11 cellular contexts compared by ENCODE assay signal in the genomic region with DNA sequence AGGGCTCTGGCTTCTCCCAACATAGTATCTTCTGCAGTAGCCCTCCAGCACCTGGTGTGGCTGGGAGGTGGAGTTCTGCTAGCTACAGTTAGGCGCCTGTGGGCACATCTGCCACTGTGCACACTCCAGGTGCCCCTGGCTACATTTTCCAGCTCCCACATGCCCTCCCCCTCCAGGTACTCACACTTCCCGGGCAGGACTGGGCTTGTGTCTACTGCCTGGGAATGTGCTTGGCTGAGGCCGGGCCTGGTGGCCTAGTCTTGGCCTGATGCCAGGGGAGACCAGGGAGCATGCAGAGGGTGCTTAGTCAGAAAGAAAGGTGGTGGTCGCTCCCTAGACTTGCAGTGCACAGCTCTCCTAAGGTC. TPM values are rescaled to one million over a fixed set of nuclear protein-coding genes. Genes with fewer than 3 reads are reported as not detected.
DNase-seq lines count a peak whose midpoint lies in the region; ATAC-seq and TF ChIP-seq lines count a peak whose summit lies in the region.
"Had no signal": no experiment of that assay in that cellular context is flagged by ENCODE, and none has a peak within 500 bp of the region (broad histone marks: within the 10 kb centered on the region; RNA-seq: fewer than 3 reads in every experiment).

No MANE protein-coding gene starts in this region.

- no peak overlapping the region for H3K9ac ChIP-seq in MM.1S (ENCODE audit: low read length)

- H3K4me1 ChIP-seq in psoas muscle (peaks cover 50% of the 10 kb centered on the region), MM.1S (ENCODE audit: low read length) (no peaks in the 10 kb centered on the region)

- H3K27me3 Mint-ChIP-seq in T-helper 2 cell treated with Interferon-gamma antibody and Interleukin-4, amounts not matched to agents 5 μg/mL and 100 μg/mL, for 36 hours (ENCODE audit: low read depth), result peaks cover 28% of the 10 kb centered on the region

- no peak for TF ChIP-seq CTCF in coronary artery (IDR thresholded peaks at IDR 0.05)
- TF ChIP-seq CTCF in psoas muscle (IDR thresholded peaks at IDR 0.05), result no peak
- TF ChIP-seq CTCF in MM.1S (IDR thresholded peaks at IDR 0.05; ENCODE audit: low read length), result no peak

- peaks cover 1% of the 10 kb centered on the region for H3K4me1 Mint-ChIP-seq in T-helper 2 cell treated with Interferon-gamma antibody and Interleukin-4, amounts not matched to agents 5 μg/mL and 100 μg/mL, for 36 hours (ENCODE audit: low read depth)

- 23 to 34% (median 30%) methylated on average over 4 of the region's 4 CpGs for WGBS in psoas muscle, 3 donors

- no peaks in the 10 kb centered on the region for H3K9me3 Mint-ChIP-seq in T-helper 2 cell treated with Interferon-gamma antibody and Interleukin-4, amounts not matched to agents 5 μg/mL and 100 μg/mL, for 36 hours

- H3K9me2 ChIP-seq in MM.1S (replicated peaks; ENCODE audit: insufficient read depth, low read length), result no peaks in the 10 kb centered on the region

- DNase-seq in EH (ENCODE audit: low read depth) (peak; percentile 65), NCI-H226 (peak; percentile 78), coronary artery (ENCODE audit: low spot score) (no peak), psoas muscle (peak in 1 of 2 donors; percentile 60), MM.1S (no peak), NCI-H1930 (lab: John Stamatoyannopoulos, UW) (no peak)
- DNase-seq in T-helper 2 cell treated with Interferon-gamma antibody and Interleukin-4, amounts not matched to agents 5 μg/mL and 100 μg/mL, for 36 hours (ENCODE audit: low spot score), result no peak

- peak overlapping the region; percentile 80 to 90 for H3K27ac ChIP-seq in coronary artery
- H3K27ac ChIP-seq in psoas muscle, result peak overlapping the region; percentile 88
- H3K27ac ChIP-seq in MM.1S (ENCODE audit: low read length), result no peak overlapping the region

- H3F3A ChIP-seq in MM.1S (ENCODE audit: insufficient read depth, low read length), result no peaks in the 10 kb centered on the region

- no peak overlapping the region for H2AFZ ChIP-seq in MM.1S (ENCODE audit: low read length)

- H3K27me3 ChIP-seq in psoas muscle (ENCODE audit: insufficient read depth in 3 of 3, low read length in 2 of 3), result no peaks in the 10 kb centered on the region
- H3K27me3 ChIP-seq in MM.1S (replicated peaks; ENCODE audit: insufficient read depth, low read length), result peaks cover 30% of the 10 kb centered on the region

- H3K79me2 ChIP-seq in MM.1S (ENCODE audit: low read length), result no peaks in the 10 kb centered on the region

- H4K20me1 ChIP-seq in MM.1S (ENCODE audit: insufficient read depth, low read length), result no peaks in the 10 kb centered on the region; the same call in 1 of the 2 replicates

- no peak overlapping the region for H3K27ac Mint-ChIP-seq in T-helper 2 cell treated with Interferon-gamma antibody and Interleukin-4, amounts not matched to agents 5 μg/mL and 100 μg/mL, for 36 hours

- H3K4me3 Mint-ChIP-seq in T-helper 2 cell treated with Interferon-gamma antibody and Interleukin-4, amounts not matched to agents 5 μg/mL and 100 μg/mL, for 36 hours, result no peak overlapping the region

- H3K36me3 Mint-ChIP-seq in T-helper 2 cell treated with Interferon-gamma antibody and Interleukin-4, amounts not matched to agents 5 μg/mL and 100 μg/mL, for 36 hours (ENCODE audit: low read depth), result no peaks in the 10 kb centered on the region

- intact Hi-C loops in psoas muscle (cut with DNase I), result no loop called here

- H3K4me3 ChIP-seq in coronary artery, result peak overlapping the region; percentile 73
- H3K4me3 ChIP-seq in psoas muscle, result peak overlapping the region; percentile 6
- H3K4me3 ChIP-seq in MM.1S (ENCODE audit: low read length), result no peak overlapping the region
- H3K4me3 ChIP-seq: GM12878 had no signal

- peaks cover 0 to 35% of the 10 kb centered on the region in 2 donors for H3K36me3 ChIP-seq in psoas muscle (ENCODE audit: insufficient read depth in 1 of 2, low read depth in 1 of 2)
- H3K36me3 ChIP-seq in MM.1S (replicated peaks; ENCODE audit: insufficient read depth, low read length), result no peaks in the 10 kb centered on the region

- H3K9me3 ChIP-seq in psoas muscle (no peaks in the 10 kb centered on the region), MM.1S (replicated peaks; ENCODE audit: insufficient read depth, low read length) (no peaks in the 10 kb centered on the region)

- H3K4me2 ChIP-seq in MM.1S (ENCODE audit: low read depth, low read length), result no peak overlapping the region

- ATAC-seq in psoas muscle (peak in 1 of 4 donors; percentile 0), HG03097 (IDR thresholded peaks at IDR 0.05; ENCODE audit: low FRiP score, unreplicated experiment) (no peak)
- ATAC-seq: GM12878 had no signal

RNA-seq across cellular contexts. Expression of a gene that starts 15.9 kb away (rescaled TPM):
- 10 to 100 TPM; 27.7 to 45.8 (median 34.2) TPM for total RNA-seq in psoas muscle
- 10 to 100 TPM; 12.6 to 19.2 (median 12.7) TPM for polyA plus RNA-seq in psoas muscle

RNA-seq across cellular contexts. Expression of a gene that starts 51.1 kb away (rescaled TPM):
- 10 to 100 TPM; 54.2 to 65.7 (median 60.1) TPM for total RNA-seq in psoas muscle
- 10 to 100 TPM; 49.4 to 76.3 (median 73.9) TPM for polyA plus RNA-seq in psoas muscle

RNA-seq across cellular contexts. Expression of a gene that starts 56.2 kb away (rescaled TPM):
- total RNA-seq in psoas muscle, result not detected
- under 1 TPM; 0.17 to 0.23 (median 0.17) TPM for polyA plus RNA-seq in psoas muscle
- total RNA-seq: GM12878, lung microvascular endothelial cell, subcutaneous adipose tissue had no signal
- polyA plus RNA-seq: GM12878 had no signal

RNA-seq across cellular contexts. Expression of a gene that starts 57.5 kb away (rescaled TPM):
- 10 to 100 TPM; 10.2 to 16.0 (median 13.4) TPM for total RNA-seq in psoas muscle
- polyA plus RNA-seq in psoas muscle, result 10 to 100 TPM in 2 of 3 donors, 1 to 10 TPM in 1; 5.1 to 28.5 (median 11.7) TPM

Comparison
In these comparisons a context has a peak if more than half of its experiments do, and no peak if none do; other contexts are left out.
1. DNase-seq: peak in EH (single experiment) and NCI-H226 (single experiment); none in coronary artery (single experiment), T-helper 2 cell treated with Interferon-gamma antibody and Interleukin-4, amounts not matched to agents 5 μg/mL and 100 μg/mL, for 36 hours (single experiment), MM.1S (single experiment) and NCI-H1930 (0 of 2).